ENCODE assay signal across 2 cellular contexts in the genomic region with DNA sequence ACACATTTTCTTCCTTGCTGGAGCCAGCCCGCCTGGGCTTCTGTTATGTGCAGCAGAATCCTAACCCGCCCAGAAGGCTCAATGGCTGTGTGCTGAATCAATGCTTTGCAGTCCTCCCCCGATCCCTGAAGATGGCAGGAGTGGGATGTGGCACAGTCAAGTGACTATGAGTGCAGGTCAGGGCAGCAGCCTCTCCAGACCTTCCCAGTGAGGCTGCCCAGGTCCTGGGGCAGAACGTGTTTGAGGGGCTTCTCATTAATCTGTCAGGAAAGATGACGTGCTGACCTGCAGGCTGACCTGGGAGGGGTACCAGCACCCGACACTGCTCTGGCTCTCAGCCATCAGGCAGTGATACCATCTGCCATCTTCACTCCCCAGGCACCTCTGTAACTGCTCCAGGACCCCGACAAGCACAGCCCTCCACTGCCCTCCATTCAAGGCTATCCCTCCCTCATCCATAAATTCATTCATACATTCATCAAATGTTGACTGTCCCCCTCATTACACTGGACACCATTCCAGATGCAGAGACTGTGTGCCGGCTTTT.
TF ChIP-seq lines count a peak whose summit lies in the region.

No MANE protein-coding gene starts in this region.

TF ChIP-seq in A549, 52 proteins besides CTCF, POLR2A, EP300 and RAD21 (continued from another document):
- TF ChIP-seq FOSL2 (IDR thresholded peaks at IDR 0.05) (no peak), FOSL2 (CRISPR knock-in tag; IDR thresholded peaks at IDR 0.05) (no peak), TP53 (CRISPR knock-in tag; IDR thresholded peaks at IDR 0.05) (no peak), POLR2AphosphoS2 (conservative IDR thresholded peaks at IDR 0.05; ENCODE audit: low read length) (no peak), KDM5A (IDR thresholded peaks at IDR 0.05) (no peak), HOXA7 (CRISPR knock-in tag; IDR thresholded peaks at IDR 0.05) (no peak), NFE2L2 (conservative IDR thresholded peaks at IDR 0.05; ENCODE audit: low read length) (no peak), HDAC2 (IDR thresholded peaks at IDR 0.05) (no peak), JUNB (IDR thresholded peaks at IDR 0.05) (no peak), NPAS2 (CRISPR knock-in tag; IDR thresholded peaks at IDR 0.05; ENCODE audit: borderline replicate concordance) (no peak), ATOH8 (CRISPR knock-in tag; IDR thresholded peaks at IDR 0.05; ENCODE audit: low read depth) (no peak)
- TF ChIP-seq, protein P1, sequence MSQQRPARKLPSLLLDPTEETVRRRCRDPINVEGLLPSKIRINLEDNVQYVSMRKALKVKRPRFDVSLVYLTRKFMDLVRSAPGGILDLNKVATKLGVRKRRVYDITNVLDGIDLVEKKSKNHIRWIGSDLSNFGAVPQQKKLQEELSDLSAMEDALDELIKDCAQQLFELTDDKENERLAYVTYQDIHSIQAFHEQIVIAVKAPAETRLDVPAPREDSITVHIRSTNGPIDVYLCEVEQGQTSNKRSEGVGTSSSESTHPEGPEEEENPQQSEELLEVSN (IDR thresholded peaks at IDR 0.05; ENCODE audit: borderline replicate concordance, low read depth): no peak

TF ChIP-seq in SK-N-SH, 30 proteins besides CTCF, POLR2A, EP300 and RAD21 (continued from another document):
- no peak for TF ChIP-seq ZBTB33 (IDR thresholded peaks at IDR 0.05; ENCODE audit: borderline replicate concordance, low read depth)
- TF ChIP-seq RFX5 (IDR thresholded peaks at IDR 0.05; ENCODE audit: low read length): no peak
- no peak for TF ChIP-seq MXI1 (IDR thresholded peaks at IDR 0.05; ENCODE audit: low read depth, low read length)
TF ChIP-seq in SK-N-SH: peak in this region for 1.
